Comparison of ENCODE assay signal across 10 cellular contexts in the genomic region with DNA sequence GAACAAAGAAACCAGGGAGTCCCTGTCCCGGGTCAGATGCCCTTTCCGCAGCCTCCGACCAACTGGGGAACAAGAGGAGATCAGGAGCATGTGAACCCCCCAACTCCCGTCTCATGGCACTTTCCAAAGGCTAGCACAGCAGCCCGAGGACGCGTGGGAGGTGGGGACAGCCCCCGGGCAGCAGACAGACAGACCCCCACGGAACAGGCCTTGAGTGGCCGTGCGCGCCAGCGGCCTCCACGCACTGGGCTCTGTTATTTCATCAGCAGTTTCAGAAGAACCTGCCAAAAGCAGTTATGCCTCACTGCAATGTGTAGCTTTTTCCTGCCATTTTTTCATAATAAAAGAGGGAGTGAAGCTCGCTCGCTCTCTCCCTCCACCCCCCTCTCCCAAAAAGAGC. TPM values are rescaled to one million over a fixed set of nuclear protein-coding genes. Genes with fewer than 3 reads are reported as not detected.
DNase-seq lines count a peak whose midpoint lies in the region; ATAC-seq and TF ChIP-seq lines count a peak whose summit lies in the region.
"Had no signal": no experiment of that assay in that cellular context is flagged by ENCODE, and none has a peak within 500 bp of the region (broad histone marks: within the 10 kb centered on the region; RNA-seq: fewer than 3 reads in every experiment).

No MANE protein-coding gene starts in this region.

- WGBS in GM23248 (ENCODE audit: low coverage in 1 of 2, low lambda C conversion rate in 2 of 2, missing lambda C conversion rate in 2 of 2), 2 experiments = 2 to 4% methylated on average over 12 to 16 of the region's 16 CpGs
- 54% methylated on average over 16 of the region's 16 CpGs for WGBS in hepatocyte (ENCODE audit: low lambda C conversion rate, missing lambda C conversion rate)

- H3K36me3 ChIP-seq in GM23248 (ENCODE audit: low read depth) (no peaks in the 10 kb centered on the region), hepatocyte (replicated peaks; ENCODE audit: insufficient read depth, low read depth) (no peaks in the 10 kb centered on the region), skeletal muscle tissue (ENCODE audit: control insufficient read depth in 3 of 3, insufficient read depth in 3 of 3, low read length in 3 of 3) (no peaks in the 10 kb centered on the region), Caco-2 (ENCODE audit: control insufficient read depth, insufficient read depth, low read length) (no peaks in the 10 kb centered on the region)

- peaks cover 12% of the 10 kb centered on the region; the same call in 1 of the 2 replicates for H3F3A ChIP-seq in GM23248 (ENCODE audit: insufficient read depth)

- H3K4me1 Mint-ChIP-seq in activated naive CD8-positive, alpha-beta T cell treated with anti-CD3 and anti-CD28 coated beads, Interleukin-2, amount 50 U/mL, for 24 hours = peaks cover 11% of the 10 kb centered on the region
- H3K4me1 Mint-ChIP-seq in Caco-2 (ENCODE audit: low read depth, unreplicated experiment) = no peaks in the 10 kb centered on the region

- H3K27ac Mint-ChIP-seq in activated naive CD8-positive, alpha-beta T cell treated with anti-CD3 and anti-CD28 coated beads, Interleukin-2, amount 50 U/mL, for 24 hours = no peak overlapping the region
- H3K27ac Mint-ChIP-seq in Caco-2 (ENCODE audit: unreplicated experiment) = no peak overlapping the region

- H3K4me2 ChIP-seq in GM23248 (ENCODE audit: unreplicated experiment) = peak overlapping the region; percentile 73
- H3K4me2 ChIP-seq in hepatocyte = peak overlapping the region; percentile 79

- H4K20me1 ChIP-seq in GM23248 (ENCODE audit: insufficient read depth) (no peaks in the 10 kb centered on the region), hepatocyte (ENCODE audit: insufficient read depth, poor library complexity, severe bottlenecking) (no peaks in the 10 kb centered on the region)

- H3K27me3 ChIP-seq in GM23248 (replicated peaks; ENCODE audit: insufficient read depth) (no peaks in the 10 kb centered on the region), hepatocyte (peaks cover 18% of the 10 kb centered on the region), skeletal muscle tissue (ENCODE audit: control insufficient read depth in 3 of 3, insufficient read depth in 3 of 3, low read length in 3 of 3) (peaks cover 0 to 26% (median 11%) of the 10 kb centered on the region in 3 donors), Caco-2 (replicated peaks; ENCODE audit: control insufficient read depth, insufficient read depth, low read length) (no peaks in the 10 kb centered on the region)

- H3K36me3 Mint-ChIP-seq in activated naive CD8-positive, alpha-beta T cell treated with anti-CD3 and anti-CD28 coated beads, Interleukin-2, amount 50 U/mL, for 24 hours (ENCODE audit: low read depth) = no peaks in the 10 kb centered on the region
- H3K36me3 Mint-ChIP-seq in Caco-2 (ENCODE audit: insufficient read depth, unreplicated experiment) = no peaks in the 10 kb centered on the region

- peaks cover 28% of the 10 kb centered on the region for H3K27me3 Mint-ChIP-seq in activated naive CD8-positive, alpha-beta T cell treated with anti-CD3 and anti-CD28 coated beads, Interleukin-2, amount 50 U/mL, for 24 hours
- no peaks in the 10 kb centered on the region for H3K27me3 Mint-ChIP-seq in Caco-2 (ENCODE audit: insufficient read depth, unreplicated experiment)

- ATAC-seq in activated naive CD8-positive, alpha-beta T cell treated with anti-CD3 and anti-CD28 coated beads, Interleukin-2, amount 50 U/mL, for 24 hours = no peak
- ATAC-seq in GM18861 (IDR thresholded peaks at IDR 0.05; ENCODE audit: unreplicated experiment) = no peak
- ATAC-seq: K562 had no signal

- DNase-seq in GM23248 = peak; percentile 57
- no peak for DNase-seq in activated naive CD8-positive, alpha-beta T cell treated with anti-CD3 and anti-CD28 coated beads, Interleukin-2, amount 50 U/mL, for 24 hours
- DNase-seq in hepatocyte (ENCODE audit: low spot score) = no peak
- no peak for DNase-seq in Caco-2
- DNase-seq in effector CD8-positive, alpha-beta T cell (lab: John Stamatoyannopoulos, UW) = no peak
- no peak for DNase-seq in COLO829 (ENCODE audit: low spot score)

- TF ChIP-seq CTCF in hepatocyte (IDR thresholded peaks at IDR 0.05; ENCODE audit: poor library complexity) = no peak
- TF ChIP-seq CTCF in Caco-2 (IDR thresholded peaks at IDR 0.05; ENCODE audit: insufficient read depth in 1 of 2, low read depth in 1 of 2, low read length in 1 of 2, severe bottlenecking in 1 of 2, unreplicated experiment in 1 of 2) = no peak

- intact Hi-C loops in Caco-2 (cut with micrococcal nuclease; ENCODE audit: unreplicated experiment) = no loop called here

- in situ Hi-C loops in GM23248 (cut with MboI) = no loop called here

- CTCF ChIA-PET in Caco-2 (lab: Charles Lee) = interaction anchor here (0.7 kb wide), 1 partner anchor 35 kb away, joined by 3 read pairs; no protein-coding TSS in a partner anchor

- POLR2A ChIA-PET in Caco-2 (lab: Charles Lee) = no interaction called here

- no peaks in the 10 kb centered on the region for H3K9me2 ChIP-seq in GM23248 (ENCODE audit: insufficient read depth)
- H3K9me2 ChIP-seq in hepatocyte (replicated peaks; ENCODE audit: insufficient read depth) = no peaks in the 10 kb centered on the region

- peak overlapping the region; percentile 63 for H2AFZ ChIP-seq in GM23248
- H2AFZ ChIP-seq in hepatocyte = no peak overlapping the region

- H3K4me3 ChIP-seq in GM23248 (peak overlapping the region; percentile 48), hepatocyte (no peak overlapping the region), skeletal muscle tissue (ENCODE audit: low read length in 3 of 3) (peak overlapping the region in 2 of 3 donors; percentile 41 to 43), Caco-2 (ENCODE audit: low read depth, low read length) (no peak overlapping the region)
- H3K4me3 ChIP-seq: K562 had no signal

- H3K79me2 ChIP-seq in GM23248 (ENCODE audit: insufficient read depth) (no peaks in the 10 kb centered on the region), hepatocyte (no peaks in the 10 kb centered on the region)

- H3K4me3 Mint-ChIP-seq in activated naive CD8-positive, alpha-beta T cell treated with anti-CD3 and anti-CD28 coated beads, Interleukin-2, amount 50 U/mL, for 24 hours = peak overlapping the region; percentile 68
- H3K4me3 Mint-ChIP-seq in Caco-2 (ENCODE audit: unreplicated experiment) = no peak overlapping the region

- no peak overlapping the region for H3K27ac ChIP-seq in GM23248
- H3K27ac ChIP-seq in hepatocyte = no peak overlapping the region
- no peak overlapping the region for H3K27ac ChIP-seq in skeletal muscle tissue (ENCODE audit: low read depth, low read length)

- peaks cover 22% of the 10 kb centered on the region for H3K4me1 ChIP-seq in GM23248 (ENCODE audit: insufficient read depth)
- no peaks in the 10 kb centered on the region for H3K4me1 ChIP-seq in hepatocyte (ENCODE audit: insufficient read depth)
- peaks cover 6 to 11% (median 7%) of the 10 kb centered on the region in 3 donors for H3K4me1 ChIP-seq in skeletal muscle tissue (ENCODE audit: control insufficient read depth in 3 of 3, insufficient read depth in 3 of 3, low read length in 3 of 3)
- no peaks in the 10 kb centered on the region for H3K4me1 ChIP-seq in Caco-2

- no peaks in the 10 kb centered on the region for H3K9me3 ChIP-seq in GM23248 (ENCODE audit: low read depth)
- no peaks in the 10 kb centered on the region for H3K9me3 ChIP-seq in hepatocyte (ENCODE audit: low read depth)
- H3K9me3 ChIP-seq in skeletal muscle tissue (ENCODE audit: control insufficient read depth in 3 of 3, low read length in 3 of 3) = no peaks in the 10 kb centered on the region
- H3K9me3 ChIP-seq in Caco-2 = no peaks in the 10 kb centered on the region

- H3K9ac ChIP-seq in GM23248 (peak overlapping the region; percentile 49), skeletal muscle tissue (ENCODE audit: low read depth in 1 of 3, low read length in 3 of 3) (peak overlapping the region in 1 of 3 donors; percentile 8)

- no TSS peak for BruUV-seq in Caco-2 (replicated peaks; lab: Mats Ljungman, UMichigan)

- H3K9me3 Mint-ChIP-seq in activated naive CD8-positive, alpha-beta T cell treated with anti-CD3 and anti-CD28 coated beads, Interleukin-2, amount 50 U/mL, for 24 hours = no peaks in the 10 kb centered on the region
- no peaks in the 10 kb centered on the region for H3K9me3 Mint-ChIP-seq in Caco-2 (ENCODE audit: unreplicated experiment)

RNA-seq across cellular contexts. Expression of gene FGF16, which starts 0.3 kb away (rescaled TPM):
- total RNA-seq in GM23248 (2014; rRNA removed; shearing (Covaris generic)) = 0.22 TPM in 1 of 2 replicates, not detected in the other
- polyA plus RNA-seq in GM23248 (2016; fragmentation: Nextera tagmentation; extraction: Ambion mirVana) (not detected in 2 replicates), hepatocyte (not detected in 2 replicates)
- total RNA-seq in hepatocyte (0.27 TPM in 1 of 2 replicates, not detected in the other), skeletal muscle tissue (3.1 TPM), Caco-2 (2022) (not detected in 2 replicates)
- total RNA-seq: cerebellum, K562 had no signal
- polyA plus RNA-seq: K562 had no signal

Comparison
In these comparisons a context has a peak if more than half of its experiments do, and no peak if none do; other contexts are left out.
1. H3K4me3 ChIP-seq: peak in GM23248 (single experiment) and skeletal muscle tissue (2 of 3); none in hepatocyte (single experiment) and Caco-2 (single experiment).